Comparison of ENCODE assay signal across 10 cellular contexts in the genomic region with DNA sequence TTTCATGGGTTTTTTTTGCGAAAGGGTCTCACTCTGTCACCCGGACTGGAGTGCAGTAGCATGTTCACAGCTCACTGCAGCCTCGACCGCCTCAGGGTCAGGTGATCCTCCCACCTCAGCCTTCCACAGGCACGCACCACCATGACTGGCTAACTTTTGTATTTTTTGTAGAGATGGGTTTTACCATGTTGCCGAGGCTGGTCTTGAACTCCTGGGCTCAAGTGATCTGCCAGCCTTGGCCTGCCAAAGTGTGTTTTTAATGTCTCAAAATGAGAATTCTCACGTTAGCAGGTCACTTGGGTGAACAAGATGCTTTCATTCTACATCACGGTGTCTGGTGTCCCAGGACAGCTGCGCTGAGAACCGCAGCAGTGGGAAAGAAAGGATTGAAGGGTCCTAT. TPM values are rescaled to one million over a fixed set of nuclear protein-coding genes. Genes with fewer than 3 reads are reported as not detected.
DNase-seq lines count a peak whose midpoint lies in the region; ATAC-seq and TF ChIP-seq lines count a peak whose summit lies in the region.
"Had no signal": no experiment of that assay in that cellular context is flagged by ENCODE, and none has a peak within 500 bp of the region (broad histone marks: within the 10 kb centered on the region; RNA-seq: fewer than 3 reads in every experiment).

No MANE protein-coding gene starts in this region.

- ATAC-seq in right cardiac atrium (no peak), Right ventricle myocardium superior (ENCODE audit: poor library complexity) (no peak), GM18498 (IDR thresholded peaks at IDR 0.05; ENCODE audit: unreplicated experiment) (no peak)

- WGBS in right cardiac atrium, result 81% methylated on average over 10 of the region's 10 CpGs

- H3K9ac ChIP-seq in muscle layer of colon (ENCODE audit: low read length), result peak overlapping the region; percentile 24

- H3K36me3 Mint-ChIP-seq in activated naive CD8-positive, alpha-beta T cell treated with anti-CD3 and anti-CD28 coated beads for 36 hours, result peaks cover 25% of the 10 kb centered on the region

- H3K4me1 ChIP-seq in right cardiac atrium (ENCODE audit: control insufficient read depth, insufficient read depth, low read length) (peaks cover 16% of the 10 kb centered on the region), muscle layer of colon (ENCODE audit: insufficient read depth, low read length) (peaks cover 44% of the 10 kb centered on the region), vagina (peaks cover 83% of the 10 kb centered on the region)

- no peak overlapping the region for H3K4me3 ChIP-seq in right cardiac atrium (ENCODE audit: low read length)
- H3K4me3 ChIP-seq in muscle layer of colon (ENCODE audit: low read depth in 1 of 2, low read length in 2 of 2), result peak overlapping the region in 1 of 2 donors; percentile 49
- H3K4me3 ChIP-seq in vagina, result peak overlapping the region in 1 of 2 donors; percentile 62

- no peak for TF ChIP-seq POLR2A in vagina (IDR thresholded peaks at IDR 0.05)

- TF ChIP-seq CTCF in vagina (IDR thresholded peaks at IDR 0.05), result no peak

- H3K27me3 Mint-ChIP-seq in activated naive CD8-positive, alpha-beta T cell treated with anti-CD3 and anti-CD28 coated beads for 36 hours, result peaks cover 4% of the 10 kb centered on the region

- peaks cover 2% of the 10 kb centered on the region for H3K9me3 Mint-ChIP-seq in activated naive CD8-positive, alpha-beta T cell treated with anti-CD3 and anti-CD28 coated beads for 36 hours

- peak overlapping the region; percentile 93 for H3K27ac Mint-ChIP-seq in activated naive CD8-positive, alpha-beta T cell treated with anti-CD3 and anti-CD28 coated beads for 36 hours

- H3K27me3 ChIP-seq in right cardiac atrium (ENCODE audit: control insufficient read depth, insufficient read depth) (no peaks in the 10 kb centered on the region), muscle layer of colon (ENCODE audit: control insufficient read depth in 1 of 2, insufficient read depth in 2 of 2, low read length in 2 of 2) (no peaks in the 10 kb centered on the region), vagina (no peaks in the 10 kb centered on the region)

- peak overlapping the region; percentile 51 for H3K27ac ChIP-seq in right cardiac atrium (ENCODE audit: low read length)
- peak overlapping the region; percentile 92 for H3K27ac ChIP-seq in muscle layer of colon (ENCODE audit: low read depth, low read length)
- peak overlapping the region; percentile 98 for H3K27ac ChIP-seq in vagina

- DNase-seq in right cardiac atrium, result no peak
- DNase-seq in Right ventricle myocardium superior, result no peak
- DNase-seq in activated naive CD8-positive, alpha-beta T cell treated with anti-CD3 and anti-CD28 coated beads for 36 hours, result no peak
- DNase-seq in vagina (ENCODE audit: extremely low spot score in 2 of 2), result no peak
- DNase-seq in GM03348 (ENCODE audit: low spot score), result no peak
- DNase-seq in epidermal melanocyte (ENCODE audit: insufficient read length, low spot score), result no peak
- DNase-seq: effector CD4-positive, alpha-beta T cell; NCI-H510A had no signal

- intact Hi-C loops in right cardiac atrium (cut with DNase I) (loop anchor here in 3 of 4 donors (5.0 kb wide), 2 partner anchors 53 to 58 kb away; no protein-coding TSS in a partner anchor), Right ventricle myocardium superior (cut with DNase I) (loop anchor here (5.0 kb wide), 1 partner anchor 53 kb away; no protein-coding TSS in a partner anchor), vagina (cut with DNase I) (loop anchor here (5.0 kb wide), 1 partner anchor 53 kb away; no protein-coding TSS in a partner anchor)

- H3K9me3 ChIP-seq in right cardiac atrium (ENCODE audit: control insufficient read depth, low read length) (no peaks in the 10 kb centered on the region), muscle layer of colon (ENCODE audit: low read length) (no peaks in the 10 kb centered on the region), vagina (no peaks in the 10 kb centered on the region)

- H3K4me1 Mint-ChIP-seq in activated naive CD8-positive, alpha-beta T cell treated with anti-CD3 and anti-CD28 coated beads for 36 hours, result peaks cover 53% of the 10 kb centered on the region

- peak overlapping the region; percentile 92 for H3K4me3 Mint-ChIP-seq in activated naive CD8-positive, alpha-beta T cell treated with anti-CD3 and anti-CD28 coated beads for 36 hours

- H3K36me3 ChIP-seq in muscle layer of colon (ENCODE audit: insufficient read depth, low read length) (no peaks in the 10 kb centered on the region), vagina (no peaks in the 10 kb centered on the region)

RNA-seq across cellular contexts. Expression of a gene that starts 3.2 kb away (rescaled TPM):
- 10 to 100 TPM; 47.8 to 66.1 (median 57.5) TPM for total RNA-seq in right cardiac atrium
- 24.3 TPM for polyA plus RNA-seq in right cardiac atrium
- total RNA-seq in Right ventricle myocardium superior, result 78.9 TPM
- 10 to 100 TPM; 35.6 to 38.3 TPM for total RNA-seq in activated naive CD8-positive, alpha-beta T cell treated with anti-CD3 and anti-CD28 coated beads for 36 hours
- total RNA-seq in vagina, result 93.3 TPM

RNA-seq across cellular contexts. Expression of a gene that starts 11.7 kb away (rescaled TPM):
- total RNA-seq in right cardiac atrium, result 100 to 1,000 TPM in 3 of 4 donors, 10 to 100 TPM in 1; 87.7 to 114 (median 108) TPM
- polyA plus RNA-seq in right cardiac atrium, result 115 TPM
- total RNA-seq in Right ventricle myocardium superior, result 118 TPM
- 10 to 100 TPM; 55.6 to 57.0 TPM for total RNA-seq in activated naive CD8-positive, alpha-beta T cell treated with anti-CD3 and anti-CD28 coated beads for 36 hours
- total RNA-seq in vagina, result 44.9 TPM
